28 cellular contexts compared by ENCODE assay signal in the genomic region with DNA sequence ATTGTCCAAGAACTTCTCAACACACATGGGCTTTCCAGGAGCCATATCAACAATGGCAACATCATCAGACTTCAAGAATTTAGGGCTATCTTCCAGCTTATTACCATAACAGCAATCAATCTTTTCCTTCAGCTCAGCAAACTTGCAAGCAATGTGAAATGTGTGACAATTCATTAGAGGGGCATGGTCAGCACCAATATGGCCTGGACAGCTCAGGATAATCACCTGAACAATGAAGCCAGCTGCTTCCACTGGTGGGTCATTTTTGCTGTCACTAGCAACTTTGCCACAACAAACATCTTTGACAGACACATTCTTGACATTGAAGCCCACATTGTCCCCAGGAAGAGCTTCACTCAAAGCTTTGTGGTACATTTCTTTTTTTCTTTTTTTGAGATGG.
"Had no signal": no experiment of that assay in that cellular context is flagged by ENCODE, and none has a peak within 500 bp of the region (broad histone marks: within the 10 kb centered on the region; RNA-seq: fewer than 3 reads in every experiment).

No MANE protein-coding gene starts in this region.

- H3K4me3 ChIP-seq: ascending aorta, breast epithelium, cardiac muscle cell, colonic mucosa, esophagus squamous epithelium, gastroesophageal sphincter, heart right ventricle, hepatocyte had no signal

- H3K27me3 ChIP-seq: ascending aorta, breast epithelium, cardiac muscle cell, colonic mucosa, esophagus squamous epithelium, gastroesophageal sphincter had no signal

- H3K36me3 ChIP-seq: ascending aorta, breast epithelium, cardiac muscle cell, colonic mucosa, esophagus squamous epithelium, gastroesophageal sphincter, heart right ventricle, WERI-Rb-1 had no signal

- DNase-seq: activated B cell treated with CpG ODN at 0.5 μM for 24 hours; activated CD4-positive, alpha-beta T cell treated with anti-CD3 and anti-CD28 coated beads for 48 hours; activated CD4-positive, alpha-beta T cell treated with anti-CD3 and anti-CD28 coated beads, Interleukin-2, amount 50 U/mL, for 1 hour; activated CD4-positive, alpha-beta T cell treated with anti-CD3 and anti-CD28 coated beads, Interleukin-2, amount 50 U/mL, for 48 hours; activated CD8-positive, alpha-beta memory T cell treated with anti-CD3 and anti-CD28 coated beads for 24 hours; activated CD8-positive, alpha-beta T cell treated with anti-CD3 and anti-CD28 coated beads for 36 hours; activated gamma-delta T cell; activated naive CD4-positive, alpha-beta T cell; activated naive CD4-positive, alpha-beta T cell treated with anti-CD3 and anti-CD28 coated beads, Interleukin-2, amount 10 ng/mL, durations not matched to agents 7 days and 5 days; activated naive CD8-positive, alpha-beta T cell treated with anti-CD3 and anti-CD28 coated beads, Interleukin-2, amount 10 ng/mL, durations not matched to agents 7 days and 5 days; activated T-cell treated with anti-CD3 and anti-CD28 coated beads, Interleukin-2, amount 50 U/mL, for 48 hours; central memory CD4-positive, alpha-beta T cell; cerebellar nuclear complex; colonic mucosa; effector CD8-positive, alpha-beta T cell; esophagus squamous epithelium; foreskin melanocyte; heart right ventricle; T1000; WERI-Rb-1 had no signal

- H3K9me3 ChIP-seq: ascending aorta, breast epithelium, colonic mucosa, esophagus squamous epithelium, gastroesophageal sphincter, heart right ventricle had no signal

- H3K4me2 ChIP-seq: hepatocyte had no signal

- H3K27ac ChIP-seq: ascending aorta, breast epithelium, cardiac muscle cell, colonic mucosa, epithelial cell of prostate, esophagus squamous epithelium, gastroesophageal sphincter, heart right ventricle, hepatocyte, WERI-Rb-1 had no signal

- ATAC-seq: activated CD4-positive, CD25-positive, alpha-beta regulatory T cell treated with anti-CD3 and anti-CD28 coated beads, Interleukin-2, amount 50 U/mL, for 24 hours; activated CD8-positive, alpha-beta T cell treated with anti-CD3 and anti-CD28 coated beads for 36 hours; activated naive CD4-positive, alpha-beta T cell treated with anti-CD3 and anti-CD28 coated beads, Interleukin-2, amount 50 U/mL, for 72 hours; gastroesophageal sphincter; heart right ventricle had no signal

- H3K4me1 ChIP-seq: ascending aorta, breast epithelium, colonic mucosa had no signal

- H2AFZ ChIP-seq: hepatocyte had no signal

- H3K79me2 ChIP-seq: hepatocyte had no signal
